ENCODE assay signal across 8 cellular contexts in the genomic region with DNA sequence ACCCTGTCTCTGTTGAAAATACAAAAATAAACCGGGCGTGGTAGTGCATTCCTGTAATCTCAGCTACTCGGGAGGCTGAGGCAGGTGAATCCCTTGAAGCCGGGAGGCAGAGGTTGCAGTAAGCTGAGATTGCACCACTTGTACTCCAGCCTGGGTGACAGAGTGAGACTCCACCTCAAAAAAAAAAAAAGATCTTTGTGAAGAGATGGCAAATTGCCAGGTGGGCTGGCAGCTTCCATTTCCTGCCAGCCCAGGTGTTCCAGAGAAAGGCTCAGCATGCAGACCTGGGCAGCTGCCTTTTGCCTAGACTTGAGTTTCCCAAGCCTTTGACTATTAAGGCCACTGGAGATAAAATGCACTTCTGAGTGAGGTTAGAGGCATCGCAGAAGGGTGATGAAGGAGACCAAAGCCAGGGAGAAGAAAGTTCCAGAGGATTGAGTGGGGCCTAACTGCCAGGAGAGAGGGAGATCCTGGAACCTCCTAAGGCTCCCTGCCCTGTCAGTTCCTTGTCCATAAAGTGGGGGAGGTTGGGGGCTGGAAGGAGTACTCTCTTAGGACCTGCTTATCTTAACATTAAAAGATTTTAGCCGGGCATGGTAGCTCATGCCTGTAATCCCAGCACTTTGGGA. TPM values are rescaled to one million over a fixed set of nuclear protein-coding genes. Genes with fewer than 3 reads are reported as not detected.
DNase-seq lines count a peak whose midpoint lies in the region; ATAC-seq and TF ChIP-seq lines count a peak whose summit lies in the region.

No MANE protein-coding gene starts in this region.

- no peaks in the 10 kb centered on the region for H3K9me3 ChIP-seq in colonic mucosa
- H3K9me3 ChIP-seq in stomach: no peaks in the 10 kb centered on the region

- no peaks in the 10 kb centered on the region for H3K36me3 Mint-ChIP-seq in activated CD4-positive, alpha-beta T cell treated with anti-CD3 and anti-CD28 coated beads, Interleukin-2, amount 10 ng/mL, durations not matched to agents 24 days and 14 days (ENCODE audit: low read depth)

- no peak for TF ChIP-seq EP300 in stomach (IDR thresholded peaks at IDR 0.05)

- peaks cover 34% of the 10 kb centered on the region for H3K4me1 Mint-ChIP-seq in activated CD4-positive, alpha-beta T cell treated with anti-CD3 and anti-CD28 coated beads, Interleukin-2, amount 10 ng/mL, durations not matched to agents 24 days and 14 days

- H3K9ac ChIP-seq in colonic mucosa (ENCODE audit: low read depth in 2 of 2, low read length in 2 of 2): no peak overlapping the region

- ATAC-seq in HG03378 (IDR thresholded peaks at IDR 0.05; ENCODE audit: unreplicated experiment): no peak
- ATAC-seq in GM19023 (IDR thresholded peaks at IDR 0.05; ENCODE audit: unreplicated experiment): no peak

- TF ChIP-seq CTCF in colonic mucosa (IDR thresholded peaks at IDR 0.05) (no peak), stomach (IDR thresholded peaks at IDR 0.05) (no peak)

- TF ChIP-seq POLR2A in stomach (IDR thresholded peaks at IDR 0.05): no peak

- H3K27me3 ChIP-seq in colonic mucosa (no peaks in the 10 kb centered on the region), stomach (no peaks in the 10 kb centered on the region)

- H3K4me1 ChIP-seq in colonic mucosa: peaks cover 16% of the 10 kb centered on the region
- H3K4me1 ChIP-seq in stomach: peaks cover 43 to 55% (median 52%) of the 10 kb centered on the region in 4 donors

- H3K36me3 ChIP-seq in colonic mucosa: no peaks in the 10 kb centered on the region
- no peaks in the 10 kb centered on the region for H3K36me3 ChIP-seq in stomach

- H3K4me3 ChIP-seq in colonic mucosa (no peak overlapping the region), stomach (no peak overlapping the region)

- 34 to 58% (median 46%) methylated on average over 6 of the region's 6 CpGs for WGBS in stomach, 5 donors

- H3K4me3 Mint-ChIP-seq in activated CD4-positive, alpha-beta T cell treated with anti-CD3 and anti-CD28 coated beads, Interleukin-2, amount 10 ng/mL, durations not matched to agents 24 days and 14 days: peak overlapping the region; percentile 29

- no peaks in the 10 kb centered on the region for H3K27me3 Mint-ChIP-seq in activated CD4-positive, alpha-beta T cell treated with anti-CD3 and anti-CD28 coated beads, Interleukin-2, amount 10 ng/mL, durations not matched to agents 24 days and 14 days

- intact Hi-C loops in activated CD4-positive, alpha-beta T cell treated with anti-CD3 and anti-CD28 coated beads, Interleukin-2, amount 10 ng/mL, durations not matched to agents 24 days and 14 days (cut with micrococcal nuclease): loop anchor here (5.0 kb wide), 1 partner anchor 904 kb away; a partner anchor contains a TSS
- intact Hi-C loops in colonic mucosa (cut with DNase I) (no loop called here), stomach (cut with DNase I; ENCODE audit: low total_unique reads) (no loop called here)

- DNase-seq in activated CD4-positive, alpha-beta T cell treated with anti-CD3 and anti-CD28 coated beads, Interleukin-2, amount 10 ng/mL, durations not matched to agents 24 days and 14 days: peak; percentile 67
- no peak for DNase-seq in activated CD4-positive, alpha-beta T cell treated with anti-CD3 and anti-CD28 coated beads for 48 hours
- peak; percentile 83 for DNase-seq in NCI-H748 treated with DMSO at 0.1 percent for 48 hours (lab: John Stamatoyannopoulos, UW)
- DNase-seq in colonic mucosa: peak; percentile 71
- peak; percentile 91 for DNase-seq in stomach
- no peak for DNase-seq in activated CD4-positive, CD25-positive, alpha-beta regulatory T cell treated with anti-CD3 and anti-CD28 coated beads, Interleukin-2, amount 50 U/mL, for 72 hours

- H3K27ac ChIP-seq in colonic mucosa (peak overlapping the region; percentile 55), stomach (peak overlapping the region; percentile 66 to 95 (median 74))

- H3K9me3 Mint-ChIP-seq in activated CD4-positive, alpha-beta T cell treated with anti-CD3 and anti-CD28 coated beads, Interleukin-2, amount 10 ng/mL, durations not matched to agents 24 days and 14 days: no peaks in the 10 kb centered on the region

- peak overlapping the region; percentile 59 for H3K27ac Mint-ChIP-seq in activated CD4-positive, alpha-beta T cell treated with anti-CD3 and anti-CD28 coated beads, Interleukin-2, amount 10 ng/mL, durations not matched to agents 24 days and 14 days

RNA-seq across cellular contexts. Expression of a gene that starts 10.0 kb away (rescaled TPM):
- total RNA-seq in activated CD4-positive, alpha-beta T cell treated with anti-CD3 and anti-CD28 coated beads, Interleukin-2, amount 10 ng/mL, durations not matched to agents 24 days and 14 days: 260 and 271 TPM in 2 replicates
- total RNA-seq in colonic mucosa (100 to 1,000 TPM in 1 of 2 donors, 10 to 100 TPM in 1; 45.5 to 147 TPM), stomach (100 to 1,000 TPM in 4 of 5 donors, 10 to 100 TPM in 1; 89.9 to 188 (median 154) TPM)
- polyA plus RNA-seq in stomach: 100 to 1,000 TPM; 122 to 176 (median 170) TPM

RNA-seq across cellular contexts. Expression of a gene that starts 47.7 kb away (rescaled TPM):
- total RNA-seq in activated CD4-positive, alpha-beta T cell treated with anti-CD3 and anti-CD28 coated beads, Interleukin-2, amount 10 ng/mL, durations not matched to agents 24 days and 14 days: 33.6 and 34.1 TPM in 2 replicates
- total RNA-seq in colonic mucosa: 10 to 100 TPM; 16.2 to 19.2 TPM
- 100 to 1,000 TPM in 1 of 5 donors, 10 to 100 TPM in 2, 1 to 10 TPM in 2; 4.3 to 142 (median 19.4) TPM for total RNA-seq in stomach
- polyA plus RNA-seq in stomach: 10 to 100 TPM in 2 of 3 donors, 1 to 10 TPM in 1; 8.4 to 14.7 (median 12.5) TPM

RNA-seq across cellular contexts. Expression of a gene that starts 47.9 kb away (rescaled TPM):
- 73.2 and 74.3 TPM in 2 replicates for total RNA-seq in activated CD4-positive, alpha-beta T cell treated with anti-CD3 and anti-CD28 coated beads, Interleukin-2, amount 10 ng/mL, durations not matched to agents 24 days and 14 days
- 10 to 100 TPM; 63.2 to 85.2 TPM for total RNA-seq in colonic mucosa
- total RNA-seq in stomach: 100 to 1,000 TPM in 2 of 5 donors, 10 to 100 TPM in 3; 12.7 to 104 (median 68.8) TPM
- polyA plus RNA-seq in stomach: 100 to 1,000 TPM; 164 to 231 (median 170) TPM

Comparison
In these comparisons a context has a peak if more than half of its experiments do, and no peak if none do; other contexts are left out.
1. DNase-seq: peak in activated CD4-positive, alpha-beta T cell treated with anti-CD3 and anti-CD28 coated beads, Interleukin-2, amount 10 ng/mL, durations not matched to agents 24 days and 14 days (single experiment), NCI-H748 treated with DMSO at 0.1 percent for 48 hours (single experiment), colonic mucosa (single experiment) and stomach (single experiment); none in activated CD4-positive, alpha-beta T cell treated with anti-CD3 and anti-CD28 coated beads for 48 hours (single experiment) and activated CD4-positive, CD25-positive, alpha-beta regulatory T cell treated with anti-CD3 and anti-CD28 coated beads, Interleukin-2, amount 50 U/mL, for 72 hours (single experiment).